15 cellular contexts compared by ENCODE assay signal in the genomic region with DNA sequence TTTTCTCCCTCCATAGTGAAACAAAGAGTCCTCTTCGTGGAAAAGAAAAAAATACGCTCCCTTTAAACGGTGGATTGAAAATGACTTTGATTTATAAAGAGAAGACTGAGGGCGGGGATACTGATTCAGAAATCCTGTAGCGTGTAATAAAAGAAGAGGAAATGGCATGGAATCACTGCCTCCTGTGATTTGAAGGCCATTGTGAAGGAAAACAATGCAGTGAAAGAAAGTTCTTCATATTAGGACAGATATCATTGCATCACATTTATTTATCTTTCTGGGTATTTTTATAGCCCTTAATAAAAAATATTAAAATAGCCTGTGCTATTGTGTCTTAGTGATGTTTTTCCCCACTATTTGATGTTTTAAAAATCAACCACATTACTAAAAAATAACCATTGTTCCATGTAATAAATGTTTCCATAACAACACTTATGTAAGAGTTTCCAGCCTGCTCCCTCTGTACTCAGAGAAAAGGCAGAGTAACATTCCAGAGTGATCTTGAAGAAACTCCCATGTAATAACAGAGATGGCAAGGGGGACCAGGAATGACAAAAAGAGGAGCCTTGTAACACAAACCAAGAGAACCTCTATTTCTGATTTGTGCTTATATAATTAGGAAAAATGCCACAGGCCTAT. TPM values are rescaled to one million over a fixed set of nuclear protein-coding genes. Genes with fewer than 3 reads are reported as not detected.
DNase-seq lines count a peak whose midpoint lies in the region; ATAC-seq and TF ChIP-seq lines count a peak whose summit lies in the region.
"Had no signal": no experiment of that assay in that cellular context is flagged by ENCODE, and none has a peak within 500 bp of the region (broad histone marks: within the 10 kb centered on the region; RNA-seq: fewer than 3 reads in every experiment).

No MANE protein-coding gene starts in this region.

- H3K36me3 Mint-ChIP-seq in activated naive CD8-positive, alpha-beta T cell treated with anti-CD3 and anti-CD28 coated beads for 36 hours, result peaks cover 38% of the 10 kb centered on the region

- H3K4me3 ChIP-seq in dorsolateral prefrontal cortex, result no peak overlapping the region
- H3K4me3 ChIP-seq in muscle layer of colon (ENCODE audit: low read depth in 1 of 2, low read length in 2 of 2), result no peak overlapping the region
- no peak overlapping the region for H3K4me3 ChIP-seq in subcutaneous abdominal adipose tissue (ENCODE audit: low read depth in 1 of 5, low read length in 5 of 5)
- H3K4me3 ChIP-seq: GM23338 had no signal

- ATAC-seq in HG03457 (IDR thresholded peaks at IDR 0.05; ENCODE audit: unreplicated experiment) (no peak), GM21737 (IDR thresholded peaks at IDR 0.05; ENCODE audit: unreplicated experiment) (no peak)
- ATAC-seq: GM23338; left colon; stimulated activated memory B cell treated with anti-CD40 and anti-IgM and Interleukin-4, amounts not matched to agents 10 μg/mL and 1 μg/mL and 100 μg/mL, for 72 hours had no signal

- H3K9me3 Mint-ChIP-seq in activated naive CD8-positive, alpha-beta T cell treated with anti-CD3 and anti-CD28 coated beads for 36 hours, result no peaks in the 10 kb centered on the region
- H3K9me3 Mint-ChIP-seq: activated naive CD4-positive, alpha-beta T cell treated with anti-CD3 and anti-CD28 coated beads, Interleukin-2, amount 10 ng/mL, durations not matched to agents 7 days and 5 days; GM23338; stimulated activated memory B cell treated with anti-CD40 and anti-IgM and Interleukin-4, amounts not matched to agents 10 μg/mL and 1 μg/mL and 100 μg/mL, for 72 hours had no signal

- no peak overlapping the region for H3K9ac ChIP-seq in muscle layer of colon (ENCODE audit: low read length)
- H3K9ac ChIP-seq in subcutaneous abdominal adipose tissue (ENCODE audit: low read length in 5 of 5), result no peak overlapping the region

- H3K9me3 ChIP-seq in muscle layer of colon (ENCODE audit: low read length) (no peaks in the 10 kb centered on the region), subcutaneous abdominal adipose tissue (ENCODE audit: control insufficient read depth in 5 of 5, low read length in 5 of 5) (no peaks in the 10 kb centered on the region)
- H3K9me3 ChIP-seq: neutrophil had no signal

- intact Hi-C loops in dorsolateral prefrontal cortex (cut with DNase I), result loop anchor here in 1 of 2 donors (10.0 kb wide), 1 partner anchor 615 kb away; a partner anchor contains a TSS

- peaks cover 39% of the 10 kb centered on the region for H3K4me1 ChIP-seq in muscle layer of colon (ENCODE audit: insufficient read depth, low read length)
- peaks cover 0 to 11% (median 0%) of the 10 kb centered on the region in 5 donors for H3K4me1 ChIP-seq in subcutaneous abdominal adipose tissue (ENCODE audit: control insufficient read depth in 5 of 5, insufficient read depth in 5 of 5, low read length in 5 of 5)

- H3K27me3 ChIP-seq in dorsolateral prefrontal cortex, result no peaks in the 10 kb centered on the region
- no peaks in the 10 kb centered on the region for H3K27me3 ChIP-seq in muscle layer of colon (ENCODE audit: control insufficient read depth in 1 of 2, insufficient read depth in 2 of 2, low read length in 2 of 2)
- H3K27me3 ChIP-seq in subcutaneous abdominal adipose tissue (ENCODE audit: control insufficient read depth in 5 of 5, insufficient read depth in 4 of 5, low read length in 5 of 5), result no peaks in the 10 kb centered on the region
- H3K27me3 ChIP-seq: neutrophil had no signal

- H3K27me3 Mint-ChIP-seq in activated naive CD8-positive, alpha-beta T cell treated with anti-CD3 and anti-CD28 coated beads for 36 hours, result no peaks in the 10 kb centered on the region
- H3K27me3 Mint-ChIP-seq: activated naive CD4-positive, alpha-beta T cell treated with anti-CD3 and anti-CD28 coated beads, Interleukin-2, amount 10 ng/mL, durations not matched to agents 7 days and 5 days; stimulated activated memory B cell treated with anti-CD40 and anti-IgM and Interleukin-4, amounts not matched to agents 10 μg/mL and 1 μg/mL and 100 μg/mL, for 72 hours had no signal

- no peak for TF ChIP-seq CTCF in dorsolateral prefrontal cortex (IDR thresholded peaks at IDR 0.05 in 54 of 56, conservative IDR thresholded peaks at IDR 0.05 in 2 of 56; ENCODE audit: low read depth in 1 of 56, partially characterized antibody in 56 of 56)

- peaks cover 10% of the 10 kb centered on the region for H3K36me3 ChIP-seq in muscle layer of colon (ENCODE audit: insufficient read depth, low read length)
- H3K36me3 ChIP-seq in subcutaneous abdominal adipose tissue (ENCODE audit: control insufficient read depth in 5 of 5, insufficient read depth in 5 of 5, low read length in 5 of 5), result peaks cover 10 to 16% (median 12%) of the 10 kb centered on the region in 5 donors

- peak overlapping the region; percentile 66 for H3K27ac Mint-ChIP-seq in activated naive CD8-positive, alpha-beta T cell treated with anti-CD3 and anti-CD28 coated beads for 36 hours
- H3K27ac Mint-ChIP-seq: activated naive CD4-positive, alpha-beta T cell treated with anti-CD3 and anti-CD28 coated beads, Interleukin-2, amount 10 ng/mL, durations not matched to agents 7 days and 5 days; GM23338; stimulated activated memory B cell treated with anti-CD40 and anti-IgM and Interleukin-4, amounts not matched to agents 10 μg/mL and 1 μg/mL and 100 μg/mL, for 72 hours had no signal

- H3K4me1 Mint-ChIP-seq in activated naive CD8-positive, alpha-beta T cell treated with anti-CD3 and anti-CD28 coated beads for 36 hours, result peaks cover 37% of the 10 kb centered on the region
- H3K4me1 Mint-ChIP-seq: GM23338 had no signal

- DNase-seq in activated naive CD8-positive, alpha-beta T cell treated with anti-CD3 and anti-CD28 coated beads for 36 hours, result no peak
- DNase-seq in dorsolateral prefrontal cortex (no peak), NCI-H2029 (lab: John Stamatoyannopoulos, UW) (no peak), KG1 (lab: John Stamatoyannopoulos, UW) (no peak)
- DNase-seq: activated naive CD4-positive, alpha-beta T cell treated with anti-CD3 and anti-CD28 coated beads, Interleukin-2, amount 10 ng/mL, durations not matched to agents 7 days and 5 days; C1 segment of cervical spinal cord; glutamatergic neuron; left colon had no signal

- H3K4me3 Mint-ChIP-seq in activated naive CD8-positive, alpha-beta T cell treated with anti-CD3 and anti-CD28 coated beads for 36 hours, result no peak overlapping the region
- H3K4me3 Mint-ChIP-seq: activated naive CD4-positive, alpha-beta T cell treated with anti-CD3 and anti-CD28 coated beads, Interleukin-2, amount 10 ng/mL, durations not matched to agents 7 days and 5 days; GM23338; stimulated activated memory B cell treated with anti-CD40 and anti-IgM and Interleukin-4, amounts not matched to agents 10 μg/mL and 1 μg/mL and 100 μg/mL, for 72 hours had no signal

- H3K27ac ChIP-seq in dorsolateral prefrontal cortex (peak overlapping the region in 58 of 59 donors; percentile 40 to 96 (median 78)), muscle layer of colon (ENCODE audit: low read depth, low read length) (peak overlapping the region; percentile 16), subcutaneous abdominal adipose tissue (ENCODE audit: low read depth, low read length) (peak overlapping the region; percentile 80)
- H3K27ac ChIP-seq: neutrophil had no signal

RNA-seq across cellular contexts. Expression of a gene that starts 8.0 kb away (rescaled TPM):
- total RNA-seq in activated naive CD8-positive, alpha-beta T cell treated with anti-CD3 and anti-CD28 coated beads for 36 hours, result 10 to 100 TPM; 68.9 to 82.6 TPM
- total RNA-seq in dorsolateral prefrontal cortex, result 100 to 1,000 TPM in 5 of 120 experiments, 10 to 100 TPM in 115; 40.3 to 106 (median 70.5) TPM

Comparison
In these comparisons a context has a peak if more than half of its experiments do, and no peak if none do; other contexts are left out.
1. H3K27ac ChIP-seq: peak in every context shown above with its lines; median percentile 80 in subcutaneous abdominal adipose tissue; 78 in dorsolateral prefrontal cortex; 16 in muscle layer of colon.